Comparison of ENCODE assay signal across 9 cellular contexts in the genomic region with DNA sequence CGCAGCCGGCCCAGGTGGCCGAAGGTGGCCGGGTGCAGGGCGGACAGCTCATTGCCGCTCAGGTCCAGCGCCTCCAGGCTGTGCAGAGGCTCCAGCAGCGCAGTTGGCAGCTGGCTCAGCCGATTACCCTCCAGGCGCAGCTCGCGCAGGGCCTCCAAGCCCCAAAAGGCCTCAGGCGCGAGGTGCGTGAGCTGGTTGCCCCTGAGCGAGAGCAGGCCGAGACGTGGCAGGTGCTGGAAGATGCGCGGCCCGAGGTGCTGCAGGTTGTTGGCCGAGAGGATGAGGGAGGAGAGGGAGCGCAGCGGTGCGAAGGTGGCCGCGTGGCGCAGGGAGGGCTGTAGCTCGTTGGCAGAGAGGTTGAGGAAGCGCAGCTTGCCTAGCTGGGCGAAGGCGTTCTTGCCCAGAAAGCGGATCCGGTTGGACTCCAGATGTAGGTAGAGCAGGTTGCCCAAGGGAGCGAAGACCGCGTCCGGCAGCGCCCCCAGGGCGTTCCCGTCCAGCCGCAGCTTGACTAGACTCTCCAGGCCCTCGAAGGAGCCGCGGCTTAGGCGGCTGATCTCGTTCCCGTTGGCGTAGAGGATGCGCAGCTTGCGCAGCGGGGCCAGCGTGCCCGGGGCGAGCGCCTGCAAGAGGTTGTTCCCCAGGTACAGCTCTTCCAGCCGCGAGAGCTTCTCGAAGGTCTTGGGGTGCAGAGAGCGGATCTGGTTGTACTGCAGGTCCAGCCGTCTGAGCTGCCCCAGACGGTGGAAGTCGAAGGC. TPM values are rescaled to one million over a fixed set of nuclear protein-coding genes. Genes with fewer than 3 reads are reported as not detected.
DNase-seq lines count a peak whose midpoint lies in the region; ATAC-seq, FAIRE-seq and TF ChIP-seq lines count a peak whose summit lies in the region.
"Had no signal": no experiment of that assay in that cellular context is flagged by ENCODE, and none has a peak within 500 bp of the region (broad histone marks: within the 10 kb centered on the region; RNA-seq: fewer than 3 reads in every experiment).

No MANE protein-coding gene starts in this region.

- no peak overlapping the region for H3K27ac ChIP-seq in pancreas
- H3K27ac ChIP-seq: C4-2B had no signal

- no peaks in the 10 kb centered on the region for H3K36me3 ChIP-seq in pancreas

- H3K27me3 ChIP-seq in pancreas = no peaks in the 10 kb centered on the region

- peaks cover 0 to 6% (median 5%) of the 10 kb centered on the region in 3 donors for H3K4me1 ChIP-seq in pancreas

- DNase-seq in NCI-H2107 treated with DMSO at 0.1 percent for 48 hours (lab: John Stamatoyannopoulos, UW; ENCODE audit: unreplicated experiment) = peak; percentile 32
- no peak for DNase-seq in NCI-H2107 (lab: John Stamatoyannopoulos, UW)
- DNase-seq in activated CD8-positive, alpha-beta memory T cell treated with anti-CD3 and anti-CD28 coated beads for 24 hours = peak; percentile 70
- DNase-seq in head of caudate nucleus = peak in 27 of 42 donors; percentile 12 to 57 (median 31)
- DNase-seq in pancreas = peak in 3 of 6 donors; percentile 16 to 81 (median 58)
- no peak for DNase-seq in KBM-7
- DNase-seq in 8988T = no peak
- no peak for DNase-seq in middle frontal gyrus (ENCODE audit: extremely low spot score, low spot score)

- WGBS in pancreas, 2 donors = 5 to 8% methylated on average over 63 of the region's 63 CpGs

- no peak for FAIRE-seq in pancreas (lab: Jason Lieb, UNC)

- no peaks in the 10 kb centered on the region for H3K9me3 ChIP-seq in pancreas

- intact Hi-C loops in head of caudate nucleus (cut with DNase I) = no loop called here
- intact Hi-C loops in pancreas (cut with DNase I) = loop anchor here in 1 of 3 donors (10.0 kb wide), 1 partner anchor 148 kb away; no protein-coding TSS in a partner anchor

- peak overlapping the region; percentile 21 to 64 (median 52) for H3K4me3 ChIP-seq in pancreas

- ATAC-seq in pancreas = peak; percentile 52 to 65 (median 63)

- in situ Hi-C loops in KBM-7 (cut with MboI; ENCODE audit: low pct_unique_long_range_greater_than_20kb, low sequenced_read_pairs) = no loop called here

- TF ChIP-seq CTCF in pancreas (IDR thresholded peaks at IDR 0.05) = no peak

RNA-seq across cellular contexts. Expression of a gene that starts 0.9 kb away (rescaled TPM):
- total RNA-seq in pancreas = 1 to 10 TPM in 1 of 6 donors, under 1 TPM in 5; 0.14 to 2.2 (median 0.55) TPM
- under 1 TPM; 0.19 to 0.28 TPM for polyA plus RNA-seq in pancreas

Comparison
In these comparisons a context has a peak if more than half of its experiments do, and no peak if none do; other contexts are left out.
1. DNase-seq: peak in NCI-H2107 treated with DMSO at 0.1 percent for 48 hours (single experiment), activated CD8-positive, alpha-beta memory T cell treated with anti-CD3 and anti-CD28 coated beads for 24 hours (single experiment) and head of caudate nucleus (27 of 42); none in NCI-H2107 (single experiment), KBM-7 (single experiment), 8988T (single experiment) and middle frontal gyrus (single experiment).